1 cellular context compared by ENCODE assay signal in the genomic region with DNA sequence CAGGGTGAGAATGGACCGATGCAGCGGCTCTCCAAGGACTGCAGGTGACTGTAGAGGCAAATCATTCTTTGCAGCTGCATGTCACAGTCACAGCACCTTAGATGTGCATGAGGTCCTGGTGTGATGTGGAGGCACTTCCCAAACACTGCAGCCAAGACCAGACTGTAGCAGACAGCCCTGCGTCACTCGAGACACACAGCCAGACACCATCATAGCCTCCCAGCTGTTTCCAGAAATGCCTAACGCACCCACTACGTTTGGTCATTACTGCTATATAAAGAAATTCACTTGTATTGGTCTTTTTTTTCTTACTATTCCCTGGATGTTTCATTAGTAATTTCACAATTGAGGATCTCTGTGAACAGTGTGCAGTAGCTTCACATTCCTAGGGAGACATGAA.
TF ChIP-seq lines count a peak whose summit lies in the region.

No MANE protein-coding gene starts in this region.

TF ChIP-seq in GM23338, 12 proteins besides CTCF, POLR2A, EP300 and RAD21:
- TF ChIP-seq ZNF114 (CRISPR knock-in tag; IDR thresholded peaks at IDR 0.05) (no peak), EZH2 (IDR thresholded peaks at IDR 0.05; ENCODE audit: low read depth, unreplicated experiment) (no peak)
- TF ChIP-seq, protein P1, sequence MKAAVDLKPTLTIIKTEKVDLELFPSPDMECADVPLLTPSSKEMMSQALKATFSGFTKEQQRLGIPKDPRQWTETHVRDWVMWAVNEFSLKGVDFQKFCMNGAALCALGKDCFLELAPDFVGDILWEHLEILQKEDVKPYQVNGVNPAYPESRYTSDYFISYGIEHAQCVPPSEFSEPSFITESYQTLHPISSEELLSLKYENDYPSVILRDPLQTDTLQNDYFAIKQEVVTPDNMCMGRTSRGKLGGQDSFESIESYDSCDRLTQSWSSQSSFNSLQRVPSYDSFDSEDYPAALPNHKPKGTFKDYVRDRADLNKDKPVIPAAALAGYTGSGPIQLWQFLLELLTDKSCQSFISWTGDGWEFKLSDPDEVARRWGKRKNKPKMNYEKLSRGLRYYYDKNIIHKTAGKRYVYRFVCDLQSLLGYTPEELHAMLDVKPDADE (IDR thresholded peaks at IDR 0.05) = no peak
